In the genomic region with DNA sequence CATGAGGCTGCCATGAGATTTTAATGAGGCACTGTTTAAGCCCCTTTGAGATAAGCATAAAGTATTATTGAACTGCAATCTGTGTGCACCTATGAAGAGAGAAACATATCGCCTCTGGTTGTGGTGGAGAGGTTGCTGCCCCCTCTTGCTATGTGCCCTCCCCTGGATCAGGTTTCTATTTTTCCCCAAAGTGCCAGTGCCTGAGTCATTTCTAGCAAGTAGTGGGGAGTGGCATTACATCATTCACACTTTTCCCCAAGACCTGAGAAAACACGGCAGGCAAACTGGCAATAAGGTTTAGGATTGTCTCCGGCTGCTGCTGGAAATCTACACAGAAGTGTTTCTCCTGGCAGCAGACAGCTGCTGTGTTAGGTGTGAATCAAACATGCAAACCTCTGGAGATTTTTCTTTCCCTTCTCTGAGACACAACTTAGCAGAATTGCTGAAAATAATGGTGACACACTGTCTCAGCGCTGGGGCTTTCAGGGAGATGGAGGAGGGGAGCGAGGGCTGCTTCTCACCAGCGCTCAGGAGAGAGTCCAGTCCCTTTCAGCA, we compare ENCODE assay signal across 1 cellular context.
TF ChIP-seq lines count a peak whose summit lies in the region.

No MANE protein-coding gene starts in this region.

TF ChIP-seq in IMR-90, 13 proteins besides CTCF, POLR2A, EP300 and RAD21:
- TF ChIP-seq, protein P1, sequence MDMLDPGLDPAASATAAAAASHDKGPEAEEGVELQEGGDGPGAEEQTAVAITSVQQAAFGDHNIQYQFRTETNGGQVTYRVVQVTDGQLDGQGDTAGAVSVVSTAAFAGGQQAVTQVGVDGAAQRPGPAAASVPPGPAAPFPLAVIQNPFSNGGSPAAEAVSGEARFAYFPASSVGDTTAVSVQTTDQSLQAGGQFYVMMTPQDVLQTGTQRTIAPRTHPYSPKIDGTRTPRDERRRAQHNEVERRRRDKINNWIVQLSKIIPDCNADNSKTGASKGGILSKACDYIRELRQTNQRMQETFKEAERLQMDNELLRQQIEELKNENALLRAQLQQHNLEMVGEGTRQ (IDR thresholded peaks at IDR 0.05; ENCODE audit: low read depth, low read length) = no peak
- TF ChIP-seq MXI1 (IDR thresholded peaks at IDR 0.05; ENCODE audit: borderline replicate concordance, low read depth, low read length) (no peak), MAFK (IDR thresholded peaks at IDR 0.05; ENCODE audit: low read depth, low read length) (no peak), FOS (IDR thresholded peaks at IDR 0.05; ENCODE audit: low read depth, low read length) (no peak), CHD1 (IDR thresholded peaks at IDR 0.05; ENCODE audit: low read depth, low read length) (no peak), CEBPB (IDR thresholded peaks at IDR 0.05; ENCODE audit: low read depth, low read length) (no peak; the same call in 1 of the 2 replicates), SMC3 (IDR thresholded peaks at IDR 0.05; ENCODE audit: low read depth, low read length) (no peak), RFX5 (IDR thresholded peaks at IDR 0.05; ENCODE audit: low read depth, low read length) (no peak), BHLHE40 (IDR thresholded peaks at IDR 0.05; ENCODE audit: low read depth, low read length) (no peak), NFE2L2 (IDR thresholded peaks at IDR 0.05; ENCODE audit: low read depth, low read length) (no peak), MAZ (IDR thresholded peaks at IDR 0.05; ENCODE audit: borderline replicate concordance, low read depth, low read length) (no peak), RCOR1 (IDR thresholded peaks at IDR 0.05; ENCODE audit: insufficient replicate concordance, low read length) (no peak)
- TF ChIP-seq, protein P2, sequence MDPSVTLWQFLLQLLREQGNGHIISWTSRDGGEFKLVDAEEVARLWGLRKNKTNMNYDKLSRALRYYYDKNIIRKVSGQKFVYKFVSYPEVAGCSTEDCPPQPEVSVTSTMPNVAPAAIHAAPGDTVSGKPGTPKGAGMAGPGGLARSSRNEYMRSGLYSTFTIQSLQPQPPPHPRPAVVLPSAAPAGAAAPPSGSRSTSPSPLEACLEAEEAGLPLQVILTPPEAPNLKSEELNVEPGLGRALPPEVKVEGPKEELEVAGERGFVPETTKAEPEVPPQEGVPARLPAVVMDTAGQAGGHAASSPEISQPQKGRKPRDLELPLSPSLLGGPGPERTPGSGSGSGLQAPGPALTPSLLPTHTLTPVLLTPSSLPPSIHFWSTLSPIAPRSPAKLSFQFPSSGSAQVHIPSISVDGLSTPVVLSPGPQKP (IDR thresholded peaks at IDR 0.05; ENCODE audit: borderline replicate concordance, low read depth, low read length) = no peak
